Comparison of ENCODE assay signal across 1 cellular context in the genomic region with DNA sequence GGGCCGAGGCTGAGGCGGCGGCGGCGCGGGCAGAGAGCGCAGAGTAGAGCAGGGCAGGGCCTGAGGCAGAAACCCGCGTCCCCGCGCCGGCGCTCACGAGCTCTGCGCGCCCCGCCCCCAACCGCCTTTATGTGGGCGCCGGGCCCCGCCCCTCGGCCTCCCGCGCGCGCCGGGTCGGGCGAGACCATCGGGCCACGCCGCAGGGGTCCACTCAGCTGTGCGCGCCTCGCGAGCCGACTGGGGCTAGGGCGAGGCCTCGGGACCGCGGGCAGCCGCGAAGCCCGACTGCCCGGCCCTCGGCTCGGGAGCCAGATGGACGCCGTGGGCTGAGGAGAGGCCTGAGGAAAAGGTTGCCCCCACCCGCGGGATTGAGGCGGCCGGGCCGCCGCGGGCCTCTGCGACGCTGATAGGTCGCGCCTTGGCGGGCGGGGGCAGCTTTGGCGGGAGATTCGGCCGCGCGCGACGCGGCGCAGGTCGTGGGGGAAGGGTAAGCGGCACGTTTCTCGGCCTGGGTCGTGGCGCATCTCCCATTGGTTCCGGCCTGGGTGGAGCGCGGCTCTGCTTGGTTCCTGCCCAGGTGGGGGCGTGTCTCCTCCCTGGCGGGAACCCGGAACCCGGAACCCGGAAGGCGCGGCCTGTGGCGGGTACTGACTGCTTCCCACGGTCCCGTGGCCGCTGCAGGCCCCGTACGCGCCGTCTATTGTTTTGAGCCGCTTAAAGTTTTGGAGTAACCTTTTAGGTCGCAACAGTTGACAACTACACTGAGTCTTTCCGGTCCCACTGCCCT.
A peak's percentile ranks its signal among the peaks of the same experiment; 100 is the strongest.
TF ChIP-seq lines count a peak whose summit lies in the region.

A gene (minus strand): TSS at position 104 of the 787 bp plus-strand sequence. CDS start 131 bp downstream, outside the sequence.

TF ChIP-seq in K562, 482 proteins besides CTCF, POLR2A, EP300 and RAD21 (continued from another document and continues in another):
- TF ChIP-seq, protein P1, sequence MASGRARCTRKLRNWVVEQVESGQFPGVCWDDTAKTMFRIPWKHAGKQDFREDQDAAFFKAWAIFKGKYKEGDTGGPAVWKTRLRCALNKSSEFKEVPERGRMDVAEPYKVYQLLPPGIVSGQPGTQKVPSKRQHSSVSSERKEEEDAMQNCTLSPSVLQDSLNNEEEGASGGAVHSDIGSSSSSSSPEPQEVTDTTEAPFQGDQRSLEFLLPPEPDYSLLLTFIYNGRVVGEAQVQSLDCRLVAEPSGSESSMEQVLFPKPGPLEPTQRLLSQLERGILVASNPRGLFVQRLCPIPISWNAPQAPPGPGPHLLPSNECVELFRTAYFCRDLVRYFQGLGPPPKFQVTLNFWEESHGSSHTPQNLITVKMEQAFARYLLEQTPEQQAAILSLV (tag; IDR thresholded peaks at IDR 0.05) = no peak
- TF ChIP-seq, protein P2, sequence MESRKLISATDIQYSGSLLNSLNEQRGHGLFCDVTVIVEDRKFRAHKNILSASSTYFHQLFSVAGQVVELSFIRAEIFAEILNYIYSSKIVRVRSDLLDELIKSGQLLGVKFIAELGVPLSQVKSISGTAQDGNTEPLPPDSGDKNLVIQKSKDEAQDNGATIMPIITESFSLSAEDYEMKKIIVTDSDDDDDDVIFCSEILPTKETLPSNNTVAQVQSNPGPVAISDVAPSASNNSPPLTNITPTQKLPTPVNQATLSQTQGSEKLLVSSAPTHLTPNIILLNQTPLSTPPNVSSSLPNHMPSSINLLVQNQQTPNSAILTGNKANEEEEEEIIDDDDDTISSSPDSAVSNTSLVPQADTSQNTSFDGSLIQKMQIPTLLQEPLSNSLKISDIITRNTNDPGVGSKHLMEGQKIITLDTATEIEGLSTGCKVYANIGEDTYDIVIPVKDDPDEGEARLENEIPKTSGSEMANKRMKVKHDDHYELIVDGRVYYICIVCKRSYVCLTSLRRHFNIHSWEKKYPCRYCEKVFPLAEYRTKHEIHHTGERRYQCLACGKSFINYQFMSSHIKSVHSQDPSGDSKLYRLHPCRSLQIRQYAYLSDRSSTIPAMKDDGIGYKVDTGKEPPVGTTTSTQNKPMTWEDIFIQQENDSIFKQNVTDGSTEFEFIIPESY (CRISPR knock-in tag; IDR thresholded peaks at IDR 0.05) = peak; percentile 76; the same call in 1 of the 2 replicates
- TF ChIP-seq BDP1 (IDR thresholded peaks at IDR 0.05; ENCODE audit: insufficient read depth, insufficient read length) = no peak
- TF ChIP-seq, protein P3, sequence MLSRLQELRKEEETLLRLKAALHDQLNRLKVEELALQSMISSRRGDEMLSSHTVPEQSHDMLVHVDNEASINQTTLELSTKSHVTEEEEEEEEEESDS (CRISPR knock-in tag; IDR thresholded peaks at IDR 0.05) = no peak
- peak; percentile 22; the same call in 1 of the 2 replicates for TF ChIP-seq ZBTB7A (IDR thresholded peaks at IDR 0.05; ENCODE audit: borderline replicate concordance, control insufficient read depth, low read depth, low read length)
- no peak for TF ChIP-seq CBFA2T3 (IDR thresholded peaks at IDR 0.05)
- TF ChIP-seq, protein P4, sequence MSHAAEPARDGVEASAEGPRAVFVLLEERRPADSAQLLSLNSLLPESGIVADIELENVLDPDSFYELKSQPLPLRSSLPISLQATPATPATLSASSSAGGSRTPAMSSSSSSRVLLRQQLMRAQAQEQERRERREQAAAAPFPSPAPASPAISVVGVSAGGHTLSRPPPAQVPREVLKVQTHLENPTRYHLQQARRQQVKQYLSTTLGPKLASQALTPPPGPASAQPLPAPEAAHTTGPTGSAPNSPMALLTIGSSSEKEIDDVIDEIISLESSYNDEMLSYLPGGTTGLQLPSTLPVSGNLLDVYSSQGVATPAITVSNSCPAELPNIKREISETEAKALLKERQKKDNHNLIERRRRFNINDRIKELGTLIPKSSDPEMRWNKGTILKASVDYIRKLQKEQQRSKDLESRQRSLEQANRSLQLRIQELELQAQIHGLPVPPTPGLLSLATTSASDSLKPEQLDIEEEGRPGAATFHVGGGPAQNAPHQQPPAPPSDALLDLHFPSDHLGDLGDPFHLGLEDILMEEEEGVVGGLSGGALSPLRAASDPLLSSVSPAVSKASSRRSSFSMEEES (CRISPR knock-in tag; IDR thresholded peaks at IDR 0.05) = no peak
- no peak for TF ChIP-seq ZNF584 (CRISPR knock-in tag; IDR thresholded peaks at IDR 0.05; ENCODE audit: low read depth)
- TF ChIP-seq, protein P5, sequence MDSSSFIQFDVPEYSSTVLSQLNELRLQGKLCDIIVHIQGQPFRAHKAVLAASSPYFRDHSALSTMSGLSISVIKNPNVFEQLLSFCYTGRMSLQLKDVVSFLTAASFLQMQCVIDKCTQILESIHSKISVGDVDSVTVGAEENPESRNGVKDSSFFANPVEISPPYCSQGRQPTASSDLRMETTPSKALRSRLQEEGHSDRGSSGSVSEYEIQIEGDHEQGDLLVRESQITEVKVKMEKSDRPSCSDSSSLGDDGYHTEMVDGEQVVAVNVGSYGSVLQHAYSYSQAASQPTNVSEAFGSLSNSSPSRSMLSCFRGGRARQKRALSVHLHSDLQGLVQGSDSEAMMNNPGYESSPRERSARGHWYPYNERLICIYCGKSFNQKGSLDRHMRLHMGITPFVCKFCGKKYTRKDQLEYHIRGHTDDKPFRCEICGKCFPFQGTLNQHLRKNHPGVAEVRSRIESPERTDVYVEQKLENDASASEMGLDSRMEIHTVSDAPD (CRISPR knock-in tag; IDR thresholded peaks at IDR 0.05) = no peak
- TF ChIP-seq SIN3A (IDR thresholded peaks at IDR 0.05; ENCODE audit: borderline replicate concordance in 2 of 2, control insufficient read depth in 1 of 2, low read depth in 2 of 2, low read length in 2 of 2) = peak; percentile 94 to 97
- TF ChIP-seq KAT2B (IDR thresholded peaks at IDR 0.05; ENCODE audit: low read depth, low read length) = no peak
- TF ChIP-seq SUPT5H (IDR thresholded peaks at IDR 0.05) = peak; percentile 85
- no peak for TF ChIP-seq PRMT5 (CRISPR knock-in tag; IDR thresholded peaks at IDR 0.05)
- no peak for TF ChIP-seq ZNF507 (tag; conservative IDR thresholded peaks at IDR 0.05)
- no peak for TF ChIP-seq FOXJ3 (CRISPR knock-in tag; IDR thresholded peaks at IDR 0.05)
- no peak for TF ChIP-seq EZH2 (IDR thresholded peaks at IDR 0.05; ENCODE audit: borderline replicate concordance, low read depth, low read length)
- peak; percentile 97 for TF ChIP-seq SP1 (CRISPR knock-in tag; IDR thresholded peaks at IDR 0.05)
- TF ChIP-seq BCOR (IDR thresholded peaks at IDR 0.05) = no peak; the same call in 1 of the 2 replicates
- 0 out of 2 replicates have a peak, but pooled peaks have one; percentile 43 for TF ChIP-seq SREBF1 (IDR thresholded peaks at IDR 0.05; ENCODE audit: borderline replicate concordance, low read depth, low read length)
- TF ChIP-seq RNF2 (IDR thresholded peaks at IDR 0.05) = peak; percentile 97
- TF ChIP-seq ETV6 (IDR thresholded peaks at IDR 0.05; ENCODE audit: borderline replicate concordance in 1 of 2, low read depth in 2 of 2, low read length in 1 of 2) = 0 out of 4 replicates have a peak, but pooled peaks of 1 of the 2 experiments have one; percentile 32
- peak; percentile 18 for TF ChIP-seq ETV6 (CRISPR knock-in tag; IDR thresholded peaks at IDR 0.05; ENCODE audit: borderline replicate concordance)
- peak; percentile 85 for TF ChIP-seq TCF7L2 (IDR thresholded peaks at IDR 0.05; ENCODE audit: low read depth, low read length)
- TF ChIP-seq, protein P6, sequence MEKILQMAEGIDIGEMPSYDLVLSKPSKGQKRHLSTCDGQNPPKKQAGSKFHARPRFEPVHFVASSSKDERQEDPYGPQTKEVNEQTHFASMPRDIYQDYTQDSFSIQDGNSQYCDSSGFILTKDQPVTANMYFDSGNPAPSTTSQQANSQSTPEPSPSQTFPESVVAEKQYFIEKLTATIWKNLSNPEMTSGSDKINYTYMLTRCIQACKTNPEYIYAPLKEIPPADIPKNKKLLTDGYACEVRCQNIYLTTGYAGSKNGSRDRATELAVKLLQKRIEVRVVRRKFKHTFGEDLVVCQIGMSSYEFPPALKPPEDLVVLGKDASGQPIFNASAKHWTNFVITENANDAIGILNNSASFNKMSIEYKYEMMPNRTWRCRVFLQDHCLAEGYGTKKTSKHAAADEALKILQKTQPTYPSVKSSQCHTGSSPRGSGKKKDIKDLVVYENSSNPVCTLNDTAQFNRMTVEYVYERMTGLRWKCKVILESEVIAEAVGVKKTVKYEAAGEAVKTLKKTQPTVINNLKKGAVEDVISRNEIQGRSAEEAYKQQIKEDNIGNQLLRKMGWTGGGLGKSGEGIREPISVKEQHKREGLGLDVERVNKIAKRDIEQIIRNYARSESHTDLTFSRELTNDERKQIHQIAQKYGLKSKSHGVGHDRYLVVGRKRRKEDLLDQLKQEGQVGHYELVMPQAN (IDR thresholded peaks at IDR 0.05; ENCODE audit: borderline replicate concordance) = peak; percentile 98
- TF ChIP-seq, protein P7, sequence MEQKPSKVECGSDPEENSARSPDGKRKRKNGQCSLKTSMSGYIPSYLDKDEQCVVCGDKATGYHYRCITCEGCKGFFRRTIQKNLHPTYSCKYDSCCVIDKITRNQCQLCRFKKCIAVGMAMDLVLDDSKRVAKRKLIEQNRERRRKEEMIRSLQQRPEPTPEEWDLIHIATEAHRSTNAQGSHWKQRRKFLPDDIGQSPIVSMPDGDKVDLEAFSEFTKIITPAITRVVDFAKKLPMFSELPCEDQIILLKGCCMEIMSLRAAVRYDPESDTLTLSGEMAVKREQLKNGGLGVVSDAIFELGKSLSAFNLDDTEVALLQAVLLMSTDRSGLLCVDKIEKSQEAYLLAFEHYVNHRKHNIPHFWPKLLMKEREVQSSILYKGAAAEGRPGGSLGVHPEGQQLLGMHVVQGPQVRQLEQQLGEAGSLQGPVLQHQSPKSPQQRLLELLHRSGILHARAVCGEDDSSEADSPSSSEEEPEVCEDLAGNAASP (IDR thresholded peaks at IDR 0.05) = no peak
- peak; percentile 98 for TF ChIP-seq MTA3 (IDR thresholded peaks at IDR 0.05; ENCODE audit: borderline replicate concordance)
- TF ChIP-seq MYC (IDR thresholded peaks at IDR 0.05; ENCODE audit: low read depth, low read length) = peak; percentile 98
- peak; percentile 78; the same call in 1 of the 2 replicates for TF ChIP-seq MYC (CRISPR knock-in tag; IDR thresholded peaks at IDR 0.05; ENCODE audit: borderline replicate concordance, low read depth)
- no peak for TF ChIP-seq ZNF124 (CRISPR knock-in tag; IDR thresholded peaks at IDR 0.05)
- TF ChIP-seq NELFE (IDR thresholded peaks at IDR 0.05; ENCODE audit: insufficient read depth, insufficient read length) = no peak
- peak; percentile 90 for TF ChIP-seq RBFOX2 (IDR thresholded peaks at IDR 0.05; ENCODE audit: low read depth, low read length)
- TF ChIP-seq, protein P8, sequence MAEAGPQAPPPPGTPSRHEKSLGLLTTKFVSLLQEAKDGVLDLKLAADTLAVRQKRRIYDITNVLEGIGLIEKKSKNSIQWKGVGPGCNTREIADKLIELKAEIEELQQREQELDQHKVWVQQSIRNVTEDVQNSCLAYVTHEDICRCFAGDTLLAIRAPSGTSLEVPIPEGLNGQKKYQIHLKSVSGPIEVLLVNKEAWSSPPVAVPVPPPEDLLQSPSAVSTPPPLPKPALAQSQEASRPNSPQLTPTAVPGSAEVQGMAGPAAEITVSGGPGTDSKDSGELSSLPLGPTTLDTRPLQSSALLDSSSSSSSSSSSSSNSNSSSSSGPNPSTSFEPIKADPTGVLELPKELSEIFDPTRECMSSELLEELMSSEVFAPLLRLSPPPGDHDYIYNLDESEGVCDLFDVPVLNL (CRISPR knock-in tag; IDR thresholded peaks at IDR 0.05; ENCODE audit: low read depth) = peak; percentile 95
- TF ChIP-seq NR2C1 (IDR thresholded peaks at IDR 0.05) = no peak; the same call in 1 of the 2 replicates
- peak; percentile 46; the same call in 1 of the 2 replicates for TF ChIP-seq NR2C1 (tag; IDR thresholded peaks at IDR 0.05)
